Comparison of ENCODE assay signal across 19 cellular contexts in genomic region chr11:102829671-102830070, GRCh38. TPM values are rescaled to one million over a fixed set of nuclear protein-coding genes. Genes with fewer than 3 reads are reported as not detected.
DNase-seq lines count a peak whose midpoint lies in the region; ATAC-seq and TF ChIP-seq lines count a peak whose summit lies in the region.
"Had no signal": no experiment of that assay in that cellular context is flagged by ENCODE, and none has a peak within 500 bp of the region (broad histone marks: within the 10 kb centered on the region; RNA-seq: fewer than 3 reads in every experiment).

No MANE protein-coding gene starts in this region.

- no peaks in the 10 kb centered on the region for H4K20me1 ChIP-seq in mammary epithelial cell (ENCODE audit: insufficient read depth, low read length)

- H3K4me3 Mint-ChIP-seq in MCF 10A (ENCODE audit: unreplicated experiment) = no peak overlapping the region
- H3K4me3 Mint-ChIP-seq: H9 had no signal

- peaks cover 1% of the 10 kb centered on the region for H3K36me3 Mint-ChIP-seq in MCF 10A (ENCODE audit: insufficient read depth, unreplicated experiment)

- BruUV-seq in mammary epithelial cell (replicated peaks; lab: Mats Ljungman, UMichigan) = no TSS peak
- no TSS peak for BruUV-seq in MCF 10A (replicated peaks; lab: Mats Ljungman, UMichigan)

- DNase-seq in mammary epithelial cell = no peak
- no peak for DNase-seq in MCF 10A (ENCODE audit: unreplicated experiment)
- no peak for DNase-seq in RWPE2 (ENCODE audit: low spot score)
- DNase-seq in epithelial cell of esophagus (ENCODE audit: low read depth) = peak; percentile 79
- no peak for DNase-seq in AG08395 (ENCODE audit: low spot score)
- DNase-seq: ACHN; AML-193; H9; NCI-H1092; NCI-H2227 treated with DMSO at 0.1 percent for 48 hours; NK-92 treated with Interleukin-12 subunit alpha and Interleukin-12 subunit beta, amount 100 ng/mL, for 24 hours; SHP77; T-helper 1 cell had no signal

- in situ Hi-C loops in mammary epithelial cell (cut with MboI; ENCODE audit: low sequenced_read_pairs in 2 of 2) = no loop called here

- TF ChIP-seq CTCF in mammary epithelial cell (conservative IDR thresholded peaks at IDR 0.05 in 1 of 2, IDR thresholded peaks at IDR 0.05 in 1 of 2; ENCODE audit: extremely low read depth in 1 of 2, insufficient read depth in 1 of 2, low read depth in 1 of 2, low read length in 2 of 2) (no peak), MCF 10A (IDR thresholded peaks at IDR 0.05; ENCODE audit: unreplicated experiment) (no peak), RWPE2 (IDR thresholded peaks at IDR 0.05; ENCODE audit: poor library complexity, severe bottlenecking) (no peak), epithelial cell of esophagus (IDR thresholded peaks at IDR 0.05; ENCODE audit: insufficient read depth, low read depth, low read length, missing control alignments) (no peak)

- no peak overlapping the region for H3K9ac ChIP-seq in mammary epithelial cell (ENCODE audit: insufficient read depth, low read length)
- H3K9ac ChIP-seq in subcutaneous abdominal adipose tissue (ENCODE audit: low read length in 5 of 5) = no peak overlapping the region
- H3K9ac ChIP-seq: KMS-11 had no signal

- WGBS in mammary epithelial cell (ENCODE audit: low coverage, missing lambda C conversion rate) = 0% methylated on average over 3 of the region's 4 CpGs

- no peaks in the 10 kb centered on the region for H3K9me3 Mint-ChIP-seq in MCF 10A (ENCODE audit: unreplicated experiment)

- dilution Hi-C loops in mammary epithelial cell (cut with HindIII; ENCODE audit: low sequenced_read_pairs) = no loop called here

- H3K27ac ChIP-seq in mammary epithelial cell (ENCODE audit: insufficient read depth, low read depth, low read length) (peak overlapping the region; percentile 5), RWPE2 (ENCODE audit: poor library complexity, severe bottlenecking) (peak overlapping the region; percentile 29), subcutaneous abdominal adipose tissue (ENCODE audit: low read depth, low read length) (peak overlapping the region; percentile 47)
- H3K27ac ChIP-seq: C4-2B, KMS-11 had no signal

- CTCF ChIA-PET in mammary epithelial cell (lab: Charles Lee; ENCODE audit: low non-redundant PET) = no interaction called here
- CTCF ChIA-PET in MCF 10A (lab: Yijun Ruan, JAX) = interaction anchor here (0.6 to 1.1 kb wide), 3 partner anchors 85 to 228 kb away, joined by 3 to 4 read pairs (median 3); no protein-coding TSS in a partner anchor

- peaks cover 6% of the 10 kb centered on the region for H3K4me1 Mint-ChIP-seq in MCF 10A (ENCODE audit: insufficient read depth, unreplicated experiment)

- intact Hi-C loops in mammary epithelial cell (cut with micrococcal nuclease) = no loop called here
- intact Hi-C loops in MCF 10A (cut with micrococcal nuclease) = no loop called here

- no peaks in the 10 kb centered on the region for H3K27me3 ChIP-seq in mammary epithelial cell (ENCODE audit: insufficient read depth, low read length)
- no peaks in the 10 kb centered on the region for H3K27me3 ChIP-seq in RWPE2 (ENCODE audit: insufficient read depth, poor library complexity, severe bottlenecking)
- H3K27me3 ChIP-seq in subcutaneous abdominal adipose tissue (ENCODE audit: control insufficient read depth in 5 of 5, insufficient read depth in 4 of 5, low read length in 5 of 5) = no peaks in the 10 kb centered on the region

- peak overlapping the region; percentile 80 for H2AFZ ChIP-seq in mammary epithelial cell (ENCODE audit: low read depth, low read length)

- ATAC-seq in RWPE2 (ENCODE audit: low read depth) = no peak
- no peak for ATAC-seq in GM21528 (IDR thresholded peaks at IDR 0.05; ENCODE audit: low FRiP score, unreplicated experiment)
- no peak for ATAC-seq in GM18511 (IDR thresholded peaks at IDR 0.05; ENCODE audit: unreplicated experiment)

- no peak overlapping the region for H3K27ac Mint-ChIP-seq in MCF 10A (ENCODE audit: low read depth, unreplicated experiment)
- H3K27ac Mint-ChIP-seq: H9 had no signal

- no peaks in the 10 kb centered on the region for H3K27me3 Mint-ChIP-seq in MCF 10A (ENCODE audit: insufficient read depth, unreplicated experiment)

- H3K36me3 ChIP-seq in mammary epithelial cell (ENCODE audit: insufficient read depth, low read length) = no peaks in the 10 kb centered on the region
- no peaks in the 10 kb centered on the region for H3K36me3 ChIP-seq in RWPE2 (ENCODE audit: low read depth)
- H3K36me3 ChIP-seq in subcutaneous abdominal adipose tissue (ENCODE audit: control insufficient read depth in 5 of 5, insufficient read depth in 5 of 5, low read length in 5 of 5) = no peaks in the 10 kb centered on the region

- H3K4me2 ChIP-seq in mammary epithelial cell (ENCODE audit: insufficient read depth, low read depth, low read length) = peak overlapping the region; percentile 46
- H3K4me2 ChIP-seq: KMS-11 had no signal

- POLR2A ChIA-PET in MCF 10A (lab: Yijun Ruan, JAX) = interaction anchor here (0.7 kb wide), 1 partner anchor 379 kb away, joined by 3 read pairs; no protein-coding TSS in a partner anchor

- no peak overlapping the region for H3K4me3 ChIP-seq in mammary epithelial cell (replicated peaks in 1 of 3; ENCODE audit: insufficient read depth in 1 of 3, low read depth in 2 of 3, low read length in 3 of 3)
- no peak overlapping the region for H3K4me3 ChIP-seq in RWPE2 (ENCODE audit: severe bottlenecking)
- no peak overlapping the region for H3K4me3 ChIP-seq in epithelial cell of esophagus (ENCODE audit: low read length)
- no peak overlapping the region for H3K4me3 ChIP-seq in subcutaneous abdominal adipose tissue (ENCODE audit: low read depth in 1 of 5, low read length in 5 of 5)

- no peaks in the 10 kb centered on the region for H3K9me3 ChIP-seq in mammary epithelial cell (replicated peaks; ENCODE audit: insufficient read depth, low read length)
- H3K9me3 ChIP-seq in RWPE2 (ENCODE audit: severe bottlenecking) = no peaks in the 10 kb centered on the region
- H3K9me3 ChIP-seq in subcutaneous abdominal adipose tissue (ENCODE audit: control insufficient read depth in 5 of 5, low read length in 5 of 5) = no peaks in the 10 kb centered on the region

- no peaks in the 10 kb centered on the region for H3K79me2 ChIP-seq in mammary epithelial cell (ENCODE audit: insufficient read depth, low read length)

- H3K4me1 ChIP-seq in mammary epithelial cell (ENCODE audit: insufficient read depth, low read length) = peaks cover 18% of the 10 kb centered on the region
- peaks cover 10% of the 10 kb centered on the region for H3K4me1 ChIP-seq in RWPE2 (ENCODE audit: insufficient read depth, poor library complexity, severe bottlenecking)
- H3K4me1 ChIP-seq in subcutaneous abdominal adipose tissue (ENCODE audit: control insufficient read depth in 5 of 5, insufficient read depth in 5 of 5, low read length in 5 of 5) = peaks cover 0 to 13% (median 10%) of the 10 kb centered on the region in 5 donors

RNA-seq across cellular contexts. Expression of gene MMP3, which starts 13.7 kb away (rescaled TPM):
- total RNA-seq in mammary epithelial cell (1 to 10 TPM in 1 of 2 donors, not detected in 1; 5.8 TPM), MCF 10A (2022) (0.19 TPM in 1 of 2 replicates, not detected in the other)
- polyA plus RNA-seq in mammary epithelial cell = 0.53 TPM
- not detected for polyA minus RNA-seq in mammary epithelial cell
- total RNA-seq: H9, OCI-LY7 had no signal

RNA-seq across cellular contexts. Expression of gene MMP1, which starts 31.7 kb away (rescaled TPM):
- 10 to 100 TPM in 1 of 2 donors, 1 to 10 TPM in 1; 1.7 to 70.5 TPM for total RNA-seq in mammary epithelial cell
- polyA plus RNA-seq in mammary epithelial cell = 22.1 TPM
- 4.7 TPM for polyA minus RNA-seq in mammary epithelial cell
- 0.25 and 0.35 TPM in 2 replicates for total RNA-seq in MCF 10A (2022)
- total RNA-seq: H9, OCI-LY7 had no signal

RNA-seq across cellular contexts. Expression of gene MMP12, which starts 45.1 kb away (rescaled TPM):
- not detected for total RNA-seq in mammary epithelial cell
- polyA plus RNA-seq in mammary epithelial cell = 0.03 TPM
- polyA minus RNA-seq in mammary epithelial cell = not detected
- not detected in 2 replicates for total RNA-seq in MCF 10A (2022)
- total RNA-seq: H9, OCI-LY7 had no signal

RNA-seq across cellular contexts. Expression of gene MMP10, which starts 49.2 kb away (rescaled TPM):
- total RNA-seq in mammary epithelial cell (10 to 100 TPM in 1 of 2 donors, 1 to 10 TPM in 1; 2.5 to 30.6 TPM), MCF 10A (2022) (0.29 and 0.75 TPM in 2 replicates)
- polyA plus RNA-seq in mammary epithelial cell = 9.2 TPM
- 2.0 TPM for polyA minus RNA-seq in mammary epithelial cell
- total RNA-seq: H9, OCI-LY7 had no signal
